In the genomic region with DNA sequence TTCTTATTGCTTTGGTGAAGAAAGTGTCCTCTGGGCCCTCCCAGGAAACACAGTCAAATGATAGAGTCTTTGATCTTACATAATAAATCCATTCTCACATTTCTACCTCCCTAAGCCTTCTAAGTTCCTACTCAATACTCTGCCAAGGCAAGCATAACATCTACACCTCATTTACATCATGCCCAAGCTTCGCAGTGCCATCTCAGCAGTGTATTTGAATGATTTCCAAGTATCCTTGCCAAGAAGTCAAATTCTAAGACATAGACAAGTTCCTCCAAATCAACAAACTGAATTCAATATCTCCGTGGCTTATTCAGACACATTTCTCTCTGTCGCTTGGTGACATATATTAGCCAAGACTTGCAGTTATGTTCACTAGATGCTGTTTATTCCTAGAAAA, we compare ENCODE assay signal across 19 cellular contexts. TPM values are rescaled to one million over a fixed set of nuclear protein-coding genes. Genes with fewer than 3 reads are reported as not detected.
DNase-seq lines count a peak whose midpoint lies in the region; TF ChIP-seq lines count a peak whose summit lies in the region.
"Had no signal": no experiment of that assay in that cellular context is flagged by ENCODE, and none has a peak within 500 bp of the region (broad histone marks: within the 10 kb centered on the region; RNA-seq: fewer than 3 reads in every experiment).

No MANE protein-coding gene starts in this region.

- TF ChIP-seq EP300 in tibial nerve (IDR thresholded peaks at IDR 0.05), result no peak

- H3K27ac ChIP-seq in 22Rv1 (peak overlapping the region; percentile 100), coronary artery (no peak overlapping the region), tibial nerve (no peak overlapping the region), Peyer's patch (no peak overlapping the region)
- H3K27ac ChIP-seq: BLaER1 treated with 17β-estradiol and CSF1 and Interleukin-3, amounts not matched to agents 10 nM and 100 nM; HL-60 had no signal

- H3K4me3 ChIP-seq in coronary artery (no peak overlapping the region), tibial nerve (no peak overlapping the region), Peyer's patch (no peak overlapping the region)
- H3K4me3 ChIP-seq: BLaER1 treated with 17β-estradiol and CSF1 and Interleukin-3, amounts not matched to agents 10 nM and 100 nM; GM12878; GM23338 had no signal

- no peaks in the 10 kb centered on the region for H3K9me3 ChIP-seq in tibial nerve
- H3K9me3 ChIP-seq in Peyer's patch, result no peaks in the 10 kb centered on the region
- H3K9me3 ChIP-seq: BLaER1 treated with 17β-estradiol and CSF1 and Interleukin-3, amounts not matched to agents 10 nM and 100 nM had no signal

- TF ChIP-seq CTCF in 22Rv1 (IDR thresholded peaks at IDR 0.05) (no peak), coronary artery (IDR thresholded peaks at IDR 0.05) (no peak), tibial nerve (IDR thresholded peaks at IDR 0.05) (no peak), Peyer's patch (IDR thresholded peaks at IDR 0.05) (no peak)

- TF ChIP-seq POLR2A in tibial nerve (IDR thresholded peaks at IDR 0.05) (no peak), Peyer's patch (IDR thresholded peaks at IDR 0.05) (no peak)

- no peaks in the 10 kb centered on the region for H3K27me3 ChIP-seq in tibial nerve
- H3K27me3 ChIP-seq in Peyer's patch, result no peaks in the 10 kb centered on the region

- 85 to 93% methylated on average over 3 of the region's 3 CpGs for WGBS in tibial nerve, 2 donors

- H3K4me1 ChIP-seq in tibial nerve, result peaks cover 0 to 35% (median 11%) of the 10 kb centered on the region in 4 donors
- peaks cover 0 to 21% (median 3%) of the 10 kb centered on the region in 4 donors for H3K4me1 ChIP-seq in Peyer's patch

- H3K36me3 ChIP-seq in tibial nerve (no peaks in the 10 kb centered on the region), Peyer's patch (no peaks in the 10 kb centered on the region)
- H3K36me3 ChIP-seq: BLaER1 treated with 17β-estradiol and CSF1 and Interleukin-3, amounts not matched to agents 10 nM and 100 nM had no signal

- DNase-seq in NCI-H446 treated with DMSO at 0.1 percent for 48 hours (lab: John Stamatoyannopoulos, UW) (peak; percentile 35), coronary artery (ENCODE audit: low spot score) (peak; percentile 14), pons (ENCODE audit: low spot score) (peak; percentile 4), tibial nerve (ENCODE audit: low spot score in 2 of 2) (no peak), NCI-H1417 (lab: John Stamatoyannopoulos, UW) (no peak), Peyer's patch (no peak), putamen (ENCODE audit: low spot score) (no peak)
- DNase-seq: 8988T; Calu3; CD8-positive, alpha-beta T cell; DMS79 treated with DMSO at 0.1 percent for 48 hours; HCEC 1CT had no signal

RNA-seq across cellular contexts. Expression of a gene that starts 8.1 kb away (rescaled TPM):
- 100 to 1,000 TPM in 1 of 4 donors, 10 to 100 TPM in 3; 41.4 to 108 (median 62.1) TPM for total RNA-seq in tibial nerve
- 100 to 1,000 TPM in 3 of 4 donors, 10 to 100 TPM in 1; 82.5 to 195 (median 116) TPM for total RNA-seq in Peyer's patch
- total RNA-seq: B cell; CD8-positive, alpha-beta T cell; HT1080 had no signal

Comparison
In these comparisons a context has a peak if more than half of its experiments do, and no peak if none do; other contexts are left out.
1. DNase-seq: peak in NCI-H446 treated with DMSO at 0.1 percent for 48 hours (single experiment), coronary artery (single experiment) and pons (single experiment); none in tibial nerve (0 of 2), NCI-H1417 (0 of 3), Peyer's patch (0 of 3) and putamen (single experiment).